Comparison of ENCODE assay signal across 16 cellular contexts in genomic region chr2:38533757-38534545, GRCh38.
A peak's percentile ranks its signal among the peaks of the same experiment; 100 is the strongest.
DNase-seq lines count a peak whose midpoint lies in the region; ATAC-seq and TF ChIP-seq lines count a peak whose summit lies in the region.
"Had no signal": no experiment of that assay in that cellular context is flagged by ENCODE, and none has a peak within 500 bp of the region (broad histone marks: within the 10 kb centered on the region; RNA-seq: fewer than 3 reads in every experiment).

No MANE protein-coding gene starts in this region.

- H3K9me3 Mint-ChIP-seq in IgD-negative memory B cell (no peaks in the 10 kb centered on the region), glutamatergic neuron (ENCODE audit: unreplicated experiment) (peaks cover 2% of the 10 kb centered on the region), endothelial cell (ENCODE audit: unreplicated experiment) (no peaks in the 10 kb centered on the region)
- no peaks in the 10 kb centered on the region for H3K9me3 Mint-ChIP-seq in stimulated activated naive B cell treated with anti-CD40 and anti-IgM and Interleukin-4, amounts not matched to agents 10 μg/mL and 1 μg/mL and 100 μg/mL, for 72 hours
- no peaks in the 10 kb centered on the region for H3K9me3 Mint-ChIP-seq in natural killer cell treated with Interleukin-12 subunit alpha and Interleukin-12 subunit beta and Interleukin-15 and Interleukin-18, amount 100 ng/mL, for 72 hours

- H3K36me3 Mint-ChIP-seq in IgD-negative memory B cell (no peaks in the 10 kb centered on the region), glutamatergic neuron (ENCODE audit: unreplicated experiment) (no peaks in the 10 kb centered on the region), endothelial cell (ENCODE audit: low read depth, unreplicated experiment) (no peaks in the 10 kb centered on the region)
- H3K36me3 Mint-ChIP-seq in stimulated activated naive B cell treated with anti-CD40 and anti-IgM and Interleukin-4, amounts not matched to agents 10 μg/mL and 1 μg/mL and 100 μg/mL, for 72 hours: no peaks in the 10 kb centered on the region
- no peaks in the 10 kb centered on the region for H3K36me3 Mint-ChIP-seq in natural killer cell treated with Interleukin-12 subunit alpha and Interleukin-12 subunit beta and Interleukin-15 and Interleukin-18, amount 100 ng/mL, for 72 hours
- H3K36me3 Mint-ChIP-seq: activated CD8-positive, alpha-beta memory T cell treated with anti-CD3 and anti-CD28 coated beads, Interleukin-2, amount 10 ng/mL, durations not matched to agents 7 days and 5 days had no signal

- H2AFZ ChIP-seq in SU-DHL-6 (ENCODE audit: low read depth, low read length, severe bottlenecking): peak overlapping the region; percentile 83

- no peaks in the 10 kb centered on the region for H4K20me1 ChIP-seq in SU-DHL-6 (ENCODE audit: low read depth, low read length)

- H3K27ac ChIP-seq in SU-DHL-6 (ENCODE audit: low read depth, low read length): no peak overlapping the region
- H3K27ac ChIP-seq: pancreas, SJCRH30, suprapubic skin had no signal

- H3K9me2 ChIP-seq in SU-DHL-6 (replicated peaks; ENCODE audit: insufficient read depth, low read length): no peaks in the 10 kb centered on the region

- ATAC-seq in stimulated activated naive B cell treated with anti-CD40 and anti-IgM and Interleukin-4, amounts not matched to agents 10 μg/mL and 1 μg/mL and 100 μg/mL, for 72 hours (replicated peaks): no peak
- ATAC-seq in natural killer cell treated with Interleukin-12 subunit alpha and Interleukin-12 subunit beta and Interleukin-15 and Interleukin-18, amount 100 ng/mL, for 72 hours: no peak
- ATAC-seq: activated CD8-positive, alpha-beta memory T cell treated with anti-CD3 and anti-CD28 coated beads, Interleukin-2, amount 10 ng/mL, durations not matched to agents 7 days and 5 days had no signal

- DNase-seq in glutamatergic neuron (peak; percentile 45), endothelial cell (ENCODE audit: low spot score) (no peak)
- DNase-seq in stimulated activated naive B cell treated with anti-CD40 and anti-IgM and Interleukin-4, amounts not matched to agents 10 μg/mL and 1 μg/mL and 100 μg/mL, for 72 hours: no peak
- DNase-seq in stimulated activated CD4-positive, alpha-beta T cell treated with anti-CD3 and anti-CD28 coated beads, Interleukin-4, amount 100 ng/mL, for 4 hours: no peak
- no peak for DNase-seq in natural killer cell treated with Interleukin-12 subunit alpha and Interleukin-12 subunit beta and Interleukin-15 and Interleukin-18, amount 100 ng/mL, for 72 hours (ENCODE audit: low spot score)
- DNase-seq: activated CD8-positive, alpha-beta memory T cell treated with anti-CD3 and anti-CD28 coated beads, Interleukin-2, amount 10 ng/mL, durations not matched to agents 7 days and 5 days; activated effector memory CD4-positive, alpha-beta T cell treated with Interleukin-2 at 50 U/mL for 16 hours; Caco-2; erythroblast; NCI-H524 treated with DMSO at 0.1 percent for 48 hours; pancreas; stimulated activated CD4-positive, alpha-beta T cell treated with anti-CD3 and anti-CD28 coated beads, Interleukin-4, amount 100 ng/mL, for 1 hour had no signal

- no peaks in the 10 kb centered on the region for H3K27me3 ChIP-seq in SU-DHL-6 (ENCODE audit: low read length)
- H3K27me3 ChIP-seq: pancreas, SJCRH30 had no signal

- peak overlapping the region; percentile 20; the same call in 1 of the 2 replicates for H3K9ac ChIP-seq in SU-DHL-6 (ENCODE audit: low read length)

- H3F3A ChIP-seq in SU-DHL-6 (ENCODE audit: insufficient read depth): no peaks in the 10 kb centered on the region

- H3K27me3 Mint-ChIP-seq in IgD-negative memory B cell (peaks cover 9% of the 10 kb centered on the region), glutamatergic neuron (ENCODE audit: unreplicated experiment) (peaks cover 11% of the 10 kb centered on the region), endothelial cell (ENCODE audit: unreplicated experiment) (peaks cover 9% of the 10 kb centered on the region)
- peaks cover 9% of the 10 kb centered on the region in 2 donors for H3K27me3 Mint-ChIP-seq in stimulated activated naive B cell treated with anti-CD40 and anti-IgM and Interleukin-4, amounts not matched to agents 10 μg/mL and 1 μg/mL and 100 μg/mL, for 72 hours
- peaks cover 21 to 23% of the 10 kb centered on the region in 2 donors for H3K27me3 Mint-ChIP-seq in natural killer cell treated with Interleukin-12 subunit alpha and Interleukin-12 subunit beta and Interleukin-15 and Interleukin-18, amount 100 ng/mL, for 72 hours

- no peak overlapping the region for H3K4me3 ChIP-seq in SU-DHL-6 (ENCODE audit: insufficient read depth, low read length, poor library complexity, severe bottlenecking)
- H3K4me3 ChIP-seq: pancreas, SJCRH30, suprapubic skin had no signal

- H3K27ac Mint-ChIP-seq in IgD-negative memory B cell (peak overlapping the region in 2 of 3 donors; percentile 54 to 75), glutamatergic neuron (ENCODE audit: unreplicated experiment) (no peak overlapping the region), endothelial cell (ENCODE audit: unreplicated experiment) (no peak overlapping the region)
- peak overlapping the region; percentile 87 for H3K27ac Mint-ChIP-seq in stimulated activated naive B cell treated with anti-CD40 and anti-IgM and Interleukin-4, amounts not matched to agents 10 μg/mL and 1 μg/mL and 100 μg/mL, for 72 hours
- no peak overlapping the region for H3K27ac Mint-ChIP-seq in natural killer cell treated with Interleukin-12 subunit alpha and Interleukin-12 subunit beta and Interleukin-15 and Interleukin-18, amount 100 ng/mL, for 72 hours
- H3K27ac Mint-ChIP-seq: activated CD8-positive, alpha-beta memory T cell treated with anti-CD3 and anti-CD28 coated beads, Interleukin-2, amount 10 ng/mL, durations not matched to agents 7 days and 5 days had no signal

- no peak for TF ChIP-seq CTCF in SU-DHL-6 (IDR thresholded peaks at IDR 0.05; ENCODE audit: insufficient read depth, low read length, poor library complexity, severe bottlenecking)
- no peak for TF ChIP-seq CTCF in glutamatergic neuron (IDR thresholded peaks at IDR 0.05; ENCODE audit: partially characterized antibody, unreplicated experiment)
- no peak for TF ChIP-seq CTCF in endothelial cell (IDR thresholded peaks at IDR 0.05; ENCODE audit: unreplicated experiment)

- H3K9me3 ChIP-seq in SU-DHL-6 (ENCODE audit: insufficient read depth, low read length): no peaks in the 10 kb centered on the region
- H3K9me3 ChIP-seq: Caco-2, pancreas, SJCRH30, suprapubic skin had no signal

- peak overlapping the region; percentile 35 for H3K4me2 ChIP-seq in SU-DHL-6 (ENCODE audit: low read depth, low read length, poor library complexity, severe bottlenecking)

- H3K79me2 ChIP-seq in SU-DHL-6 (ENCODE audit: insufficient read depth, low read length): no peaks in the 10 kb centered on the region

- H3K4me3 Mint-ChIP-seq in IgD-negative memory B cell (peak overlapping the region in 3 of 4 donors; percentile 10 to 83 (median 74)), glutamatergic neuron (ENCODE audit: unreplicated experiment) (peak overlapping the region; percentile 64), endothelial cell (ENCODE audit: unreplicated experiment) (no peak overlapping the region)
- peak overlapping the region in 1 of 2 donors; percentile 11 for H3K4me3 Mint-ChIP-seq in stimulated activated naive B cell treated with anti-CD40 and anti-IgM and Interleukin-4, amounts not matched to agents 10 μg/mL and 1 μg/mL and 100 μg/mL, for 72 hours
- H3K4me3 Mint-ChIP-seq in natural killer cell treated with Interleukin-12 subunit alpha and Interleukin-12 subunit beta and Interleukin-15 and Interleukin-18, amount 100 ng/mL, for 72 hours: no peak overlapping the region
- H3K4me3 Mint-ChIP-seq: activated CD8-positive, alpha-beta memory T cell treated with anti-CD3 and anti-CD28 coated beads, Interleukin-2, amount 10 ng/mL, durations not matched to agents 7 days and 5 days had no signal

- peaks cover 15 to 19% (median 18%) of the 10 kb centered on the region in 3 donors for H3K4me1 Mint-ChIP-seq in IgD-negative memory B cell
- H3K4me1 Mint-ChIP-seq in glutamatergic neuron (ENCODE audit: low read depth, unreplicated experiment): peaks cover 23% of the 10 kb centered on the region
- H3K4me1 Mint-ChIP-seq in stimulated activated naive B cell treated with anti-CD40 and anti-IgM and Interleukin-4, amounts not matched to agents 10 μg/mL and 1 μg/mL and 100 μg/mL, for 72 hours: peaks cover 23 to 34% of the 10 kb centered on the region in 2 donors
- H3K4me1 Mint-ChIP-seq in natural killer cell treated with Interleukin-12 subunit alpha and Interleukin-12 subunit beta and Interleukin-15 and Interleukin-18, amount 100 ng/mL, for 72 hours (ENCODE audit: low read depth in 2 of 2): peaks cover 3 to 5% of the 10 kb centered on the region in 2 donors
- H3K4me1 Mint-ChIP-seq in endothelial cell (ENCODE audit: unreplicated experiment): no peaks in the 10 kb centered on the region

- no peaks in the 10 kb centered on the region for H3K36me3 ChIP-seq in SU-DHL-6 (ENCODE audit: low read length)
- H3K36me3 ChIP-seq: pancreas, SJCRH30, suprapubic skin had no signal

Comparison
In these comparisons a context has a peak if more than half of its experiments do, and no peak if none do; other contexts are left out.
1. H3K27ac Mint-ChIP-seq: peak in IgD-negative memory B cell (2 of 3) and stimulated activated naive B cell treated with anti-CD40 and anti-IgM and Interleukin-4, amounts not matched to agents 10 μg/mL and 1 μg/mL and 100 μg/mL, for 72 hours (single experiment); none in glutamatergic neuron (single experiment), natural killer cell treated with Interleukin-12 subunit alpha and Interleukin-12 subunit beta and Interleukin-15 and Interleukin-18, amount 100 ng/mL, for 72 hours (0 of 2) and endothelial cell (single experiment).
2. H3K4me3 Mint-ChIP-seq: peak in IgD-negative memory B cell (3 of 4) and glutamatergic neuron (single experiment); none in natural killer cell treated with Interleukin-12 subunit alpha and Interleukin-12 subunit beta and Interleukin-15 and Interleukin-18, amount 100 ng/mL, for 72 hours (single experiment) and endothelial cell (single experiment).